8 cellular contexts compared by ENCODE assay signal in the genomic region with DNA sequence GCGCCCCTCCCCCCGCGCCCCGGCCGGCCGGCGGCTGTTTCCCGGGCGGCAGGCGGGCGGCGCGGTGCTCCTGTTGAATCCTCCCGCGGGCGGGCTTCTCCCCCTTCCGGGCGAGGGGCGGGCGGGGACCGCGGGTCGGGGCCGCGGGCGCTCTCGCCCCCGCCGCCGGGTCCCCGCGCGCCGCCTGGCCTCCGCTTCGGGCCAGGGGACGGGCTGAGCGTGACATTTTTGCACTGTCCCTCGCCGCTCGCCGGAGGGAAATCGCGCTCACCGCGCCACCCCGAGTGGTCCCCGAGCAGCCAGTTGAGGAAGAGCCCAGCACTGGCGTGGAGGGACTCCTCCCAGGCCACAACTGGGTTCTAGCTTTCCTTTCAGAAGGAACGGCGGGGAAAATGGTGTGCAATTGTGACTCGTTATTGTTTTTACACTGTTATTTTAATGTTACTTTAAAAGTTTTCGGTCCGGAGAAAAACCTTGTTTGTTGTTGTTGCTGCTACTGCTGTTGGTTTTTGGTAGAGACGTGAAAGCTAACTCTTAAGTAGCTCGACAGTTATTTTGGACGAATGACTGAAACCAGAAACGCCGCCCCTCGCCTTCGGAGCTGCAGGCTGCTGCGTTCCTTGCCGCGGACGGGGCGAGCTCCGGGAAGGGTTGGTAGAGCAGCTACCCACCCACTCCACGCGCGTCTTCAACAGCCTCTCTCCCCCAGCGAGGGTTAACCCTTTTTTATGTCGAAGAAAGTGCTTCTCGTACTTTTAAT. TPM values are rescaled to one million over a fixed set of nuclear protein-coding genes. Genes with fewer than 3 reads are reported as not detected.
DNase-seq lines count a peak whose midpoint lies in the region; ATAC-seq, FAIRE-seq and TF ChIP-seq lines count a peak whose summit lies in the region.

No MANE protein-coding gene starts in this region.

- FAIRE-seq in pancreas (lab: Jason Lieb, UNC): no peak

- in situ Hi-C loops in Caki2 (cut with HindIII; ENCODE audit: low pct_unique_long_range_greater_than_20kb, low sequenced_read_pairs): no loop called here

- H3K4me1 ChIP-seq in SK-N-SH (ENCODE audit: control insufficient read depth in 1 of 2, insufficient read depth in 2 of 2, low read depth in 1 of 2, low read length in 1 of 2) (peaks cover 15 to 26% of the 10 kb centered on the region in 2 experiments; a peak in 3 of 4 replicates), pancreas (peaks cover 4 to 15% (median 6%) of the 10 kb centered on the region in 3 donors), tibial nerve (peaks cover 0 to 49% (median 11%) of the 10 kb centered on the region in 4 donors)

- peaks cover 52% of the 10 kb centered on the region for H3K79me2 ChIP-seq in SK-N-SH (ENCODE audit: insufficient read depth)

- peak overlapping the region; percentile 84 for H3K9ac ChIP-seq in SK-N-SH

- H2AFZ ChIP-seq in SK-N-SH (ENCODE audit: low read depth): peak overlapping the region; percentile 60

- H3K27ac ChIP-seq in SK-N-SH (ENCODE audit: low read depth in 2 of 2, low read length in 1 of 2): peak overlapping the region; percentile 90 to 97
- peak overlapping the region; percentile 66 to 95 (median 84) for H3K27ac ChIP-seq in pancreas
- H3K27ac ChIP-seq in tibial nerve: peak overlapping the region; percentile 87 to 99 (median 98)

- no peaks in the 10 kb centered on the region for H3K9me3 Mint-ChIP-seq in activated naive CD4-positive, alpha-beta T cell treated with anti-CD3 and anti-CD28 coated beads, Interleukin-2, amount 50 U/mL, for 72 hours

- no peak for TF ChIP-seq RAD21 in SK-N-SH (IDR thresholded peaks at IDR 0.05; ENCODE audit: low read length)

- POLR2A ChIA-PET in SK-N-SH (lab: Yijun Ruan, JAX): interaction anchor here (0.7 to 1.1 kb wide), 2 partner anchors 360 to 550 kb away, joined by 3 to 4 read pairs; no protein-coding TSS in a partner anchor

- CTCF ChIA-PET in SK-N-SH (lab: Yijun Ruan, JAX): interaction anchor here (0.7 to 4.8 kb wide), 22 partner anchors 10 to 1137 kb away, joined by 3 to 28 read pairs (median 4); no protein-coding TSS in a partner anchor

- DNase-seq in Caki2 (ENCODE audit: low read depth): peak; percentile 61
- DNase-seq in HUDEP-2 (lab: John Stamatoyannopoulos, UW; ENCODE audit: unreplicated experiment in 76 of 76): peak in 60 of 76 experiments; percentile 2 to 71 (median 50)
- DNase-seq in SK-N-SH: peak; percentile 86
- DNase-seq in activated naive CD4-positive, alpha-beta T cell treated with anti-CD3 and anti-CD28 coated beads, Interleukin-2, amount 50 U/mL, for 72 hours (ENCODE audit: low spot score in 2 of 2): peak; percentile 43 to 56
- peak; percentile 78 for DNase-seq in Right ventricle myocardium superior
- peak; percentile 58 to 89 (median 78) for DNase-seq in pancreas
- peak; percentile 59 to 60 for DNase-seq in tibial nerve (ENCODE audit: low spot score in 2 of 2)

- peak overlapping the region; percentile 91 to 99 for H3K27ac Mint-ChIP-seq in activated naive CD4-positive, alpha-beta T cell treated with anti-CD3 and anti-CD28 coated beads, Interleukin-2, amount 50 U/mL, for 72 hours

- H3K9me2 ChIP-seq in SK-N-SH: no peaks in the 10 kb centered on the region

- TF ChIP-seq CTCF in SK-N-SH (IDR thresholded peaks at IDR 0.05): 0 out of 2 replicates have a peak, but pooled peaks have one; percentile 6
- TF ChIP-seq CTCF in pancreas (IDR thresholded peaks at IDR 0.05): no peak
- peak in 4 of 5 experiments; percentile 27 to 63 (median 29) for TF ChIP-seq CTCF in tibial nerve (IDR thresholded peaks at IDR 0.05)

- H3K36me3 ChIP-seq in SK-N-SH (replicated peaks in 1 of 2; ENCODE audit: control insufficient read depth in 1 of 2, insufficient read depth in 2 of 2, low read length in 1 of 2): no peaks in the 10 kb centered on the region
- no peaks in the 10 kb centered on the region for H3K36me3 ChIP-seq in pancreas
- H3K36me3 ChIP-seq in tibial nerve: no peaks in the 10 kb centered on the region

- H3K4me3 ChIP-seq in SK-N-SH (ENCODE audit: low read depth in 2 of 2, low read length in 1 of 2): peak overlapping the region; percentile 88 to 91
- H3K4me3 ChIP-seq in pancreas: peak overlapping the region; percentile 56 to 82 (median 66)
- H3K4me3 ChIP-seq in tibial nerve: peak overlapping the region; percentile 68 to 87 (median 76)

- ATAC-seq in GM19468 (IDR thresholded peaks at IDR 0.05; ENCODE audit: extremely low read depth, unreplicated experiment) (peak; percentile 15), Right ventricle myocardium superior (ENCODE audit: poor library complexity) (peak; percentile 45), pancreas (peak; percentile 33 to 53 (median 48))
- peak; percentile 23 to 41 for ATAC-seq in activated naive CD4-positive, alpha-beta T cell treated with anti-CD3 and anti-CD28 coated beads, Interleukin-2, amount 50 U/mL, for 72 hours

- H3K4me2 ChIP-seq in SK-N-SH: peak overlapping the region; percentile 78

- peak in 1 of 2 donors; percentile 65 for TF ChIP-seq POLR2A in tibial nerve (IDR thresholded peaks at IDR 0.05)

- TF ChIP-seq EP300 in SK-N-SH (IDR thresholded peaks at IDR 0.05; ENCODE audit: borderline replicate concordance in 1 of 2, low read depth in 1 of 2, low read length in 1 of 2) (0 out of 4 replicates have a peak, but pooled peaks of 1 of the 2 experiments have one; percentile 10), tibial nerve (IDR thresholded peaks at IDR 0.05) (peak in 1 of 2 donors; percentile 80)

- peaks cover 8% of the 10 kb centered on the region for H3F3A ChIP-seq in SK-N-SH (replicated peaks; ENCODE audit: insufficient read depth)

- H3K9me3 ChIP-seq in SK-N-SH (no peaks in the 10 kb centered on the region), pancreas (no peaks in the 10 kb centered on the region), tibial nerve (no peaks in the 10 kb centered on the region)

- H4K20me1 ChIP-seq in SK-N-SH (ENCODE audit: insufficient read depth): peaks cover 23% of the 10 kb centered on the region

- H3K36me3 Mint-ChIP-seq in activated naive CD4-positive, alpha-beta T cell treated with anti-CD3 and anti-CD28 coated beads, Interleukin-2, amount 50 U/mL, for 72 hours: peaks cover 9 to 15% of the 10 kb centered on the region in 2 donors

- H3K27me3 ChIP-seq in SK-N-SH (ENCODE audit: insufficient read depth): no peaks in the 10 kb centered on the region
- no peaks in the 10 kb centered on the region for H3K27me3 ChIP-seq in pancreas
- no peaks in the 10 kb centered on the region for H3K27me3 ChIP-seq in tibial nerve

- intact Hi-C loops in Right ventricle myocardium superior (cut with DNase I): loop anchor here (2.0 to 5.0 kb wide), 2 partner anchors 52 to 955 kb away; no protein-coding TSS in a partner anchor
- intact Hi-C loops in pancreas (cut with DNase I): loop anchor here in 1 of 3 donors (5.0 kb wide), 1 partner anchor 50 kb away; no protein-coding TSS in a partner anchor

- WGBS in SK-N-SH (ENCODE audit: low lambda C conversion rate): under 1% methylated on average over 26 of the region's 73 CpGs
- WGBS in pancreas, 2 donors: 1% methylated on average over 43 to 73 of the region's 73 CpGs
- WGBS in tibial nerve, 2 donors: 0 to 1% methylated on average over 40 to 50 of the region's 73 CpGs

TF ChIP-seq in SK-N-SH, 30 proteins besides CTCF, POLR2A, EP300 and RAD21:
- peak; percentile 40; the same call in 1 of the 2 replicates for TF ChIP-seq MAX (IDR thresholded peaks at IDR 0.05; ENCODE audit: low read depth)
- no peak for TF ChIP-seq RXRA (IDR thresholded peaks at IDR 0.05; ENCODE audit: borderline replicate concordance, low read depth)
- 0 out of 2 replicates have a peak, but pooled peaks have one; percentile 5 for TF ChIP-seq SMC3 (IDR thresholded peaks at IDR 0.05; ENCODE audit: low read depth, low read length)
- peak; percentile 35; the same call in 1 of the 2 replicates for TF ChIP-seq TAF1 (IDR thresholded peaks at IDR 0.05; ENCODE audit: borderline replicate concordance, low read depth, low read length)
- TF ChIP-seq SIN3A (IDR thresholded peaks at IDR 0.05; ENCODE audit: borderline replicate concordance, low read depth, low read length): no peak
- TF ChIP-seq MEF2A (IDR thresholded peaks at IDR 0.05; ENCODE audit: borderline replicate concordance, low read depth): no peak

RNA-seq across cellular contexts. Expression of gene PDS5B, which starts 0.9 kb away (rescaled TPM):
- 2.6 and 5.6 TPM in 2 replicates for total RNA-seq in Caki2 (2014; rRNA removed; shearing (Covaris generic); ENCODE audit: low replicate concordance)
- polyA plus RNA-seq in SK-N-SH (2012; rRNA removed): 3.7 and 3.8 TPM in 2 replicates
- polyA plus RNA-seq in SK-N-SH (2012; cell fraction: cytosol; rRNA removed): 4.6 and 5.5 TPM in 2 replicates
- polyA plus RNA-seq in SK-N-SH (2012; cell fraction: nucleus; rRNA removed): 3.4 and 8.0 TPM in 2 replicates
- total RNA-seq in activated naive CD4-positive, alpha-beta T cell treated with anti-CD3 and anti-CD28 coated beads, Interleukin-2, amount 50 U/mL, for 72 hours: 10 to 100 TPM; 53.1 to 62.9 TPM
- 22.9 TPM for total RNA-seq in Right ventricle myocardium superior
- total RNA-seq in pancreas: 10 to 100 TPM; 10.4 to 19.9 (median 12.4) TPM
- polyA plus RNA-seq in pancreas: 1 to 10 TPM; 2.9 to 7.6 TPM
- total RNA-seq in tibial nerve: 10 to 100 TPM; 48.8 to 77.1 (median 52.7) TPM

RNA-seq across cellular contexts. Expression of gene N4BP2L2, which starts 48.6 kb away (rescaled TPM):
- total RNA-seq in Caki2 (2014; rRNA removed; shearing (Covaris generic); ENCODE audit: low replicate concordance): 27.2 and 39.9 TPM in 2 replicates
- polyA plus RNA-seq in SK-N-SH (2012; rRNA removed): 16.0 and 22.5 TPM in 2 replicates
- polyA plus RNA-seq in SK-N-SH (2012; cell fraction: cytosol; rRNA removed): 19.8 and 30.7 TPM in 2 replicates
- polyA plus RNA-seq in SK-N-SH (2012; cell fraction: nucleus; rRNA removed): 30.2 and 64.7 TPM in 2 replicates
- total RNA-seq in activated naive CD4-positive, alpha-beta T cell treated with anti-CD3 and anti-CD28 coated beads, Interleukin-2, amount 50 U/mL, for 72 hours: 100 to 1,000 TPM in 1 of 2 donors, 10 to 100 TPM in 1; 82.1 to 107 TPM
- 123 TPM for total RNA-seq in Right ventricle myocardium superior
- 10 to 100 TPM; 31.5 to 78.8 (median 50.3) TPM for total RNA-seq in pancreas
- 10 to 100 TPM; 34.9 to 79.9 TPM for polyA plus RNA-seq in pancreas
- 100 to 1,000 TPM; 139 to 282 (median 229) TPM for total RNA-seq in tibial nerve

Comparison
In these comparisons a context has a peak if more than half of its experiments do, and no peak if none do; other contexts are left out.
1. Peak in every context shown above with its lines: DNase-seq, ATAC-seq, H3K4me3 ChIP-seq and H3K27ac ChIP-seq.
2. CTCF ChIP-seq: peak in SK-N-SH (single experiment) and tibial nerve (4 of 5); none in pancreas (0 of 4).